ENCODE assay signal across 17 cellular contexts in genomic region chr4:120857312-120857711, GRCh38.
"Had no signal": no experiment of that assay in that cellular context is flagged by ENCODE, and none has a peak within 500 bp of the region (broad histone marks: within the 10 kb centered on the region; RNA-seq: fewer than 3 reads in every experiment).

No MANE protein-coding gene starts in this region.

- H3K4me3 ChIP-seq: ascending aorta, gastroesophageal sphincter, sigmoid colon had no signal

- DNase-seq: activated CD4-positive, alpha-beta memory T cell treated with anti-CD3 and anti-CD28 coated beads, Interleukin-2, amount 10 ng/mL, durations not matched to agents 7 days and 5 days; activated gamma-delta T cell treated with Interleukin-2 at 50 U/mL for 16 hours; activated T-cell treated with anti-CD3 and anti-CD28 coated beads, Interleukin-2, amount 50 U/mL, for 48 hours; caudate nucleus; effector memory CD8-positive, alpha-beta T cell; left ventricle myocardium superior; mesenchymal stem cell; nephron progenitor cell; sigmoid colon; stimulated activated CD4-positive, alpha-beta T cell treated with anti-CD3 and anti-CD28 coated beads, Interleukin-2, amount 100 ng/mL, for 48 hours; stimulated activated naive CD4-positive, alpha-beta T cell treated with Interleukin-2 at 50 U/mL for 16 hours; T1000 had no signal

- H3K4me1 Mint-ChIP-seq: nephron progenitor cell had no signal

- H3K27me3 ChIP-seq: ascending aorta, gastroesophageal sphincter, sigmoid colon had no signal

- H3K36me3 ChIP-seq: ascending aorta, sigmoid colon had no signal

- H3K4me1 ChIP-seq: ascending aorta, gastroesophageal sphincter had no signal

- H3K9me3 Mint-ChIP-seq: activated CD4-positive, alpha-beta memory T cell treated with anti-CD3 and anti-CD28 coated beads, Interleukin-2, amount 10 ng/mL, durations not matched to agents 7 days and 5 days; dendritic cell treated with granulocyte-macrophage colony-stimulating factor and Interleukin-4, amounts not matched to agents 40 ng/mL and 50 ng/mL, for 4 days; effector memory CD8-positive, alpha-beta T cell; nephron progenitor cell; type B pancreatic cell had no signal

- H3K27ac ChIP-seq: ascending aorta, epithelial cell of prostate, gastroesophageal sphincter, sigmoid colon had no signal

- ATAC-seq: effector memory CD8-positive, alpha-beta T cell; gastroesophageal sphincter; left ventricle myocardium superior had no signal

- H3K27me3 Mint-ChIP-seq: dendritic cell treated with granulocyte-macrophage colony-stimulating factor and Interleukin-4, amounts not matched to agents 40 ng/mL and 50 ng/mL, for 4 days; effector memory CD8-positive, alpha-beta T cell; type B pancreatic cell had no signal

- H3K27ac Mint-ChIP-seq: activated CD4-positive, alpha-beta memory T cell treated with anti-CD3 and anti-CD28 coated beads, Interleukin-2, amount 10 ng/mL, durations not matched to agents 7 days and 5 days; dendritic cell treated with granulocyte-macrophage colony-stimulating factor and Interleukin-4, amounts not matched to agents 40 ng/mL and 50 ng/mL, for 4 days; effector memory CD8-positive, alpha-beta T cell; nephron progenitor cell; type B pancreatic cell had no signal

- H3K9me3 ChIP-seq: ascending aorta, gastroesophageal sphincter, sigmoid colon had no signal

- H3K36me3 Mint-ChIP-seq: type B pancreatic cell had no signal

- H3K4me3 Mint-ChIP-seq: activated CD4-positive, alpha-beta memory T cell treated with anti-CD3 and anti-CD28 coated beads, Interleukin-2, amount 10 ng/mL, durations not matched to agents 7 days and 5 days; dendritic cell treated with granulocyte-macrophage colony-stimulating factor and Interleukin-4, amounts not matched to agents 40 ng/mL and 50 ng/mL, for 4 days; effector memory CD8-positive, alpha-beta T cell; nephron progenitor cell; type B pancreatic cell had no signal
